ENCODE assay signal across 15 cellular contexts in the genomic region with DNA sequence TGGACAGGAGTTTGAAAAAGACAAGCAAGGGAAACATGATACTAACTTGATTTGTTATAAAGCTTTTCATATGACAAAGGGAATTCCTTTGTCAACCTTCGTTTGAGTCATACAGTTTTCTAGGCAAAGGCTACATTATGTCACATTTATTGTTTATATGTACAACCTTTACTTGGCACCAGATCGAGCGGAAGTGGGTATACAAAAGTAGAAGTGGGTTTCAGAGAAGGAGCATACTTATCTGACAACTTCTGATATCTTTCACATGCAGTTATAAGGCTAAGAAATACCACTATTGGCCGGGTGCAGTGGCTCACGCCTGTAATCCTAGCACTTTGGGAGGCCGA. TPM values are rescaled to one million over a fixed set of nuclear protein-coding genes. Genes with fewer than 3 reads are reported as not detected.
A peak's percentile ranks its signal among the peaks of the same experiment; 100 is the strongest.
DNase-seq lines count a peak whose midpoint lies in the region; ATAC-seq and TF ChIP-seq lines count a peak whose summit lies in the region.
"Had no signal": no experiment of that assay in that cellular context is flagged by ENCODE, and none has a peak within 500 bp of the region (broad histone marks: within the 10 kb centered on the region; RNA-seq: fewer than 3 reads in every experiment).

No MANE protein-coding gene starts in this region.

- no peaks in the 10 kb centered on the region for H3K9me3 ChIP-seq in RWPE2 (ENCODE audit: severe bottlenecking)
- H3K9me3 ChIP-seq: prostate gland had no signal

- no peaks in the 10 kb centered on the region for H3K27me3 ChIP-seq in RWPE2 (ENCODE audit: insufficient read depth, poor library complexity, severe bottlenecking)

- H3K4me3 Mint-ChIP-seq in natural killer cell treated with Interleukin-12 subunit alpha and Interleukin-12 subunit beta and Interleukin-15 and Interleukin-18, amount 100 ng/mL, for 72 hours: no peak overlapping the region
- H3K4me3 Mint-ChIP-seq: activated CD8-positive, alpha-beta T cell treated with anti-CD3 and anti-CD28 coated beads, Interleukin-2, amount 10 ng/mL, durations not matched to agents 7 days and 5 days; CD4-positive, alpha-beta memory T cell; T-helper 2 cell treated with Interferon-gamma antibody and Interleukin-4, amounts not matched to agents 5 μg/mL and 100 μg/mL, for 36 hours had no signal

- peaks cover 3% of the 10 kb centered on the region for H3K9me3 Mint-ChIP-seq in natural killer cell treated with Interleukin-12 subunit alpha and Interleukin-12 subunit beta and Interleukin-15 and Interleukin-18, amount 100 ng/mL, for 72 hours
- H3K9me3 Mint-ChIP-seq: T-helper 2 cell treated with Interferon-gamma antibody and Interleukin-4, amounts not matched to agents 5 μg/mL and 100 μg/mL, for 36 hours had no signal

- no peak overlapping the region for H3K4me3 ChIP-seq in RWPE2 (ENCODE audit: severe bottlenecking)
- H3K4me3 ChIP-seq: K562, prostate gland had no signal

- peaks cover 11 to 16% of the 10 kb centered on the region in 2 donors for H3K4me1 Mint-ChIP-seq in natural killer cell treated with Interleukin-12 subunit alpha and Interleukin-12 subunit beta and Interleukin-15 and Interleukin-18, amount 100 ng/mL, for 72 hours (ENCODE audit: low read depth in 2 of 2)

- DNase-seq in RWPE2 (ENCODE audit: low spot score) (no peak), dermis microvascular lymphatic vessel endothelial cell (ENCODE audit: low read depth in 2 of 2) (peak; percentile 14 to 77), superior temporal gyrus (ENCODE audit: extremely low spot score) (no peak)
- DNase-seq in natural killer cell treated with Interleukin-12 subunit alpha and Interleukin-12 subunit beta and Interleukin-15 and Interleukin-18, amount 100 ng/mL, for 72 hours (ENCODE audit: low spot score): no peak
- DNase-seq in activated T-cell treated with anti-CD3 and anti-CD28 coated beads, Interleukin-2, amount 50 U/mL, for 48 hours: no peak
- DNase-seq: cortex of kidney, glutamatergic neuron had no signal

- ATAC-seq in GM18505 (IDR thresholded peaks at IDR 0.05; ENCODE audit: unreplicated experiment) (peak; percentile 48), RWPE2 (ENCODE audit: low read depth) (peak; percentile 30; the same call in 2 of the 3 replicates), HG02678 (IDR thresholded peaks at IDR 0.05; ENCODE audit: unreplicated experiment) (no peak), HG03039 (IDR thresholded peaks at IDR 0.05; ENCODE audit: unreplicated experiment) (no peak)
- ATAC-seq in natural killer cell treated with Interleukin-12 subunit alpha and Interleukin-12 subunit beta and Interleukin-15 and Interleukin-18, amount 100 ng/mL, for 72 hours: no peak

- peaks cover 52% of the 10 kb centered on the region for H3K4me1 ChIP-seq in RWPE2 (ENCODE audit: insufficient read depth, poor library complexity, severe bottlenecking)

- no peak for TF ChIP-seq CTCF in RWPE2 (IDR thresholded peaks at IDR 0.05; ENCODE audit: poor library complexity, severe bottlenecking)

- no peaks in the 10 kb centered on the region for H3K27me3 Mint-ChIP-seq in natural killer cell treated with Interleukin-12 subunit alpha and Interleukin-12 subunit beta and Interleukin-15 and Interleukin-18, amount 100 ng/mL, for 72 hours
- H3K27me3 Mint-ChIP-seq: CD4-positive, alpha-beta memory T cell had no signal

- no peak for TF ChIP-seq POLR2A in GM18505 (IDR thresholded peaks at IDR 0.05; ENCODE audit: borderline replicate concordance, extremely low read depth, insufficient read depth, insufficient read length)

- peaks cover 35% of the 10 kb centered on the region for H3K36me3 ChIP-seq in RWPE2 (ENCODE audit: low read depth)
- H3K36me3 ChIP-seq: prostate gland had no signal

- H3K27ac ChIP-seq in RWPE2 (ENCODE audit: poor library complexity, severe bottlenecking): peak overlapping the region; percentile 79

- peaks cover 6% of the 10 kb centered on the region for H3K36me3 Mint-ChIP-seq in natural killer cell treated with Interleukin-12 subunit alpha and Interleukin-12 subunit beta and Interleukin-15 and Interleukin-18, amount 100 ng/mL, for 72 hours

- peak overlapping the region; percentile 10 to 36 for H3K27ac Mint-ChIP-seq in natural killer cell treated with Interleukin-12 subunit alpha and Interleukin-12 subunit beta and Interleukin-15 and Interleukin-18, amount 100 ng/mL, for 72 hours
- H3K27ac Mint-ChIP-seq: activated CD8-positive, alpha-beta T cell treated with anti-CD3 and anti-CD28 coated beads, Interleukin-2, amount 10 ng/mL, durations not matched to agents 7 days and 5 days; CD4-positive, alpha-beta memory T cell; T-helper 2 cell treated with Interferon-gamma antibody and Interleukin-4, amounts not matched to agents 5 μg/mL and 100 μg/mL, for 36 hours had no signal

RNA-seq across cellular contexts. Expression of gene STMP1, which starts 11.0 kb away (rescaled TPM):
- total RNA-seq in dermis microvascular lymphatic vessel endothelial cell: 5.3 and 5.7 TPM in 2 replicates
- 10 to 100 TPM; 17.3 to 20.0 TPM for total RNA-seq in natural killer cell treated with Interleukin-12 subunit alpha and Interleukin-12 subunit beta and Interleukin-15 and Interleukin-18, amount 100 ng/mL, for 72 hours

RNA-seq across cellular contexts. Expression of gene SLC13A4, which starts 54.7 kb away (rescaled TPM):
- total RNA-seq in dermis microvascular lymphatic vessel endothelial cell: not detected in 2 replicates
- not detected for total RNA-seq in natural killer cell treated with Interleukin-12 subunit alpha and Interleukin-12 subunit beta and Interleukin-15 and Interleukin-18, amount 100 ng/mL, for 72 hours
- total RNA-seq: activated CD8-positive, alpha-beta T cell treated with anti-CD3 and anti-CD28 coated beads, Interleukin-2, amount 10 ng/mL, durations not matched to agents 7 days and 5 days; CD4-positive, alpha-beta memory T cell had no signal

Comparison
In these comparisons a context has a peak if more than half of its experiments do, and no peak if none do; other contexts are left out.
1. ATAC-seq: peak in GM18505 (single experiment) and RWPE2 (single experiment); none in natural killer cell treated with Interleukin-12 subunit alpha and Interleukin-12 subunit beta and Interleukin-15 and Interleukin-18, amount 100 ng/mL, for 72 hours (0 of 2), HG02678 (single experiment) and HG03039 (single experiment).
2. DNase-seq: peak in dermis microvascular lymphatic vessel endothelial cell (2 of 2); none in RWPE2 (single experiment), natural killer cell treated with Interleukin-12 subunit alpha and Interleukin-12 subunit beta and Interleukin-15 and Interleukin-18, amount 100 ng/mL, for 72 hours (single experiment), activated T-cell treated with anti-CD3 and anti-CD28 coated beads, Interleukin-2, amount 50 U/mL, for 48 hours (0 of 2) and superior temporal gyrus (single experiment).